1 cellular context compared by ENCODE assay signal in the genomic region with DNA sequence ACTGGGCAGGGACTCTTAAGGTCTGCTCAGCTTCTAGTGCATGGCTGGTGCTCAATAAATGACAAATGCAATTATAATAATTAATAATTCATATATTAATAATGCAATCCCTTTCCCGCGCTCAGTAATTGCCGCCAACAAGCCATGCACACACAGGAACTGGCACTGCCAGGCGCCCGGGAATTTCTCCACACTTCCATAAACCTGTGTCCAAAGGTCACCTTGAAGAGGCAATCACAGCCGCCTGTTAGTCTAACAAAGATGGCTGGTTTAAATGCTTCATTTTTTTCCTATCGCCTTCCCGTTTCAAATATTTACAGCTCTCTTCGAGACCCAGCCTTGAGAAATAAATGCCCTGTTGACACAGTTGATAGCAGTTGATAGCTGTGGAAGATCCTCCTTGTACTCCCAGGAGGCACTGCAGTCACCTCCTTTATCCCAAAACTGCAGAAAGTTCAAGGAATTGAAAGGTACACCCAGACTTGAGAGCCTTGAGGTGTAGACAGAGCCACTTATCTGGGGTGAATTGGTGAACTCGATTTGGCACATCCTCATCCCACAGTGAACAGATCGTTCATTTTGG.
TF ChIP-seq lines count a peak whose summit lies in the region.

No MANE protein-coding gene starts in this region.

TF ChIP-seq in HepG2, 621 proteins besides CTCF, POLR2A, EP300 and RAD21 (continued from another document and continues in another):
- TF ChIP-seq, protein P1, sequence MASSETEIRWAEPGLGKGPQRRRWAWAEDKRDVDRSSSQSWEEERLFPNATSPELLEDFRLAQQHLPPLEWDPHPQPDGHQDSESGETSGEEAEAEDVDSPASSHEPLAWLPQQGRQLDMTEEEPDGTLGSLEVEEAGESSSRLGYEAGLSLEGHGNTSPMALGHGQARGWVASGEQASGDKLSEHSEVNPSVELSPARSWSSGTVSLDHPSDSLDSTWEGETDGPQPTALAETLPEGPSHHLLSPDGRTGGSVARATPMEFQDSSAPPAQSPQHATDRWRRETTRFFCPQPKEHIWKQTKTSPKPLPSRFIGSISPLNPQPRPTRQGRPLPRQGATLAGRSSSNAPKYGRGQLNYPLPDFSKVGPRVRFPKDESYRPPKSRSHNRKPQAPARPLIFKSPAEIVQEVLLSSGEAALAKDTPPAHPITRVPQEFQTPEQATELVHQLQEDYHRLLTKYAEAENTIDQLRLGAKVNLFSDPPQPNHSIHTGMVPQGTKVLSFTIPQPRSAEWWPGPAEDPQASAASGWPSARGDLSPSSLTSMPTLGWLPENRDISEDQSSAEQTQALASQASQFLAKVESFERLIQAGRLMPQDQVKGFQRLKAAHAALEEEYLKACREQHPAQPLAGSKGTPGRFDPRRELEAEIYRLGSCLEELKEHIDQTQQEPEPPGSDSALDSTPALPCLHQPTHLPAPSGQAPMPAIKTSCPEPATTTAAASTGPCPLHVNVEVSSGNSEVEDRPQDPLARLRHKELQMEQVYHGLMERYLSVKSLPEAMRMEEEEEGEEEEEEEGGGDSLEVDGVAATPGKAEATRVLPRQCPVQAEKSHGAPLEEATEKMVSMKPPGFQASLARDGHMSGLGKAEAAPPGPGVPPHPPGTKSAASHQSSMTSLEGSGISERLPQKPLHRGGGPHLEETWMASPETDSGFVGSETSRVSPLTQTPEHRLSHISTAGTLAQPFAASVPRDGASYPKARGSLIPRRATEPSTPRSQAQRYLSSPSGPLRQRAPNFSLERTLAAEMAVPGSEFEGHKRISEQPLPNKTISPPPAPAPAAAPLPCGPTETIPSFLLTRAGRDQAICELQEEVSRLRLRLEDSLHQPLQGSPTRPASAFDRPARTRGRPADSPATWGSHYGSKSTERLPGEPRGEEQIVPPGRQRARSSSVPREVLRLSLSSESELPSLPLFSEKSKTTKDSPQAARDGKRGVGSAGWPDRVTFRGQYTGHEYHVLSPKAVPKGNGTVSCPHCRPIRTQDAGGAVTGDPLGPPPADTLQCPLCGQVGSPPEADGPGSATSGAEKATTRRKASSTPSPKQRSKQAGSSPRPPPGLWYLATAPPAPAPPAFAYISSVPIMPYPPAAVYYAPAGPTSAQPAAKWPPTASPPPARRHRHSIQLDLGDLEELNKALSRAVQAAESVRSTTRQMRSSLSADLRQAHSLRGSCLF (CRISPR knock-in tag; IDR thresholded peaks at IDR 0.05; ENCODE audit: borderline replicate concordance), result no peak
- TF ChIP-seq NBN (conservative IDR thresholded peaks at IDR 0.05) (no peak), POLR2AphosphoS2 (IDR thresholded peaks at IDR 0.05; ENCODE audit: low read depth, low read length) (no peak), ZNF543 (CRISPR knock-in tag; IDR thresholded peaks at IDR 0.05) (no peak), ZNF30 (CRISPR knock-in tag; IDR thresholded peaks at IDR 0.05) (no peak), NFIC (IDR thresholded peaks at IDR 0.05; ENCODE audit: low read length) (no peak), CHD2 (IDR thresholded peaks at IDR 0.05; ENCODE audit: low read depth, low read length) (no peak), PREB (CRISPR knock-in tag; IDR thresholded peaks at IDR 0.05) (no peak), ZNF343 (CRISPR knock-in tag; IDR thresholded peaks at IDR 0.05) (no peak), REST (IDR thresholded peaks at IDR 0.05; ENCODE audit: borderline replicate concordance in 1 of 2, low read depth in 1 of 2, low read length in 2 of 2) (no peak), ZNF121 (CRISPR knock-in tag; IDR thresholded peaks at IDR 0.05) (no peak), XRCC5 (optimal IDR thresholded peaks at IDR 0.05; ENCODE audit: low read length) (no peak), ZNF431 (CRISPR knock-in tag; IDR thresholded peaks at IDR 0.05; ENCODE audit: borderline replicate concordance, low read depth) (no peak), CHD4 (IDR thresholded peaks at IDR 0.05; ENCODE audit: borderline replicate concordance, low read length) (no peak), E2F5 (CRISPR knock-in tag; conservative IDR thresholded peaks at IDR 0.05) (no peak), ZNF251 (CRISPR knock-in tag; IDR thresholded peaks at IDR 0.05) (no peak), ZNF33A (CRISPR knock-in tag; IDR thresholded peaks at IDR 0.05; ENCODE audit: borderline replicate concordance) (no peak), EEA1 (CRISPR knock-in tag; IDR thresholded peaks at IDR 0.05; ENCODE audit: borderline replicate concordance) (no peak)
- TF ChIP-seq, protein P2, sequence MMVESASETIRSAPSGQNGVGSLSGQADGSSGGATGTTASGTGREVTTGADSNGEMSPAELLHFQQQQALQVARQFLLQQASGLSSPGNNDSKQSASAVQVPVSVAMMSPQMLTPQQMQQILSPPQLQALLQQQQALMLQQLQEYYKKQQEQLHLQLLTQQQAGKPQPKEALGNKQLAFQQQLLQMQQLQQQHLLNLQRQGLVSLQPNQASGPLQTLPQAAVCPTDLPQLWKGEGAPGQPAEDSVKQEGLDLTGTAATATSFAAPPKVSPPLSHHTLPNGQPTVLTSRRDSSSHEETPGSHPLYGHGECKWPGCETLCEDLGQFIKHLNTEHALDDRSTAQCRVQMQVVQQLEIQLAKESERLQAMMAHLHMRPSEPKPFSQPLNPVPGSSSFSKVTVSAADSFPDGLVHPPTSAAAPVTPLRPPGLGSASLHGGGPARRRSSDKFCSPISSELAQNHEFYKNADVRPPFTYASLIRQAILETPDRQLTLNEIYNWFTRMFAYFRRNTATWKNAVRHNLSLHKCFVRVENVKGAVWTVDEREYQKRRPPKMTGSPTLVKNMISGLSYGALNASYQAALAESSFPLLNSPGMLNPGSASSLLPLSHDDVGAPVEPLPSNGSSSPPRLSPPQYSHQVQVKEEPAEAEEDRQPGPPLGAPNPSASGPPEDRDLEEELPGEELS (CRISPR knock-in tag; IDR thresholded peaks at IDR 0.05), result no peak
- TF ChIP-seq, protein P3, sequence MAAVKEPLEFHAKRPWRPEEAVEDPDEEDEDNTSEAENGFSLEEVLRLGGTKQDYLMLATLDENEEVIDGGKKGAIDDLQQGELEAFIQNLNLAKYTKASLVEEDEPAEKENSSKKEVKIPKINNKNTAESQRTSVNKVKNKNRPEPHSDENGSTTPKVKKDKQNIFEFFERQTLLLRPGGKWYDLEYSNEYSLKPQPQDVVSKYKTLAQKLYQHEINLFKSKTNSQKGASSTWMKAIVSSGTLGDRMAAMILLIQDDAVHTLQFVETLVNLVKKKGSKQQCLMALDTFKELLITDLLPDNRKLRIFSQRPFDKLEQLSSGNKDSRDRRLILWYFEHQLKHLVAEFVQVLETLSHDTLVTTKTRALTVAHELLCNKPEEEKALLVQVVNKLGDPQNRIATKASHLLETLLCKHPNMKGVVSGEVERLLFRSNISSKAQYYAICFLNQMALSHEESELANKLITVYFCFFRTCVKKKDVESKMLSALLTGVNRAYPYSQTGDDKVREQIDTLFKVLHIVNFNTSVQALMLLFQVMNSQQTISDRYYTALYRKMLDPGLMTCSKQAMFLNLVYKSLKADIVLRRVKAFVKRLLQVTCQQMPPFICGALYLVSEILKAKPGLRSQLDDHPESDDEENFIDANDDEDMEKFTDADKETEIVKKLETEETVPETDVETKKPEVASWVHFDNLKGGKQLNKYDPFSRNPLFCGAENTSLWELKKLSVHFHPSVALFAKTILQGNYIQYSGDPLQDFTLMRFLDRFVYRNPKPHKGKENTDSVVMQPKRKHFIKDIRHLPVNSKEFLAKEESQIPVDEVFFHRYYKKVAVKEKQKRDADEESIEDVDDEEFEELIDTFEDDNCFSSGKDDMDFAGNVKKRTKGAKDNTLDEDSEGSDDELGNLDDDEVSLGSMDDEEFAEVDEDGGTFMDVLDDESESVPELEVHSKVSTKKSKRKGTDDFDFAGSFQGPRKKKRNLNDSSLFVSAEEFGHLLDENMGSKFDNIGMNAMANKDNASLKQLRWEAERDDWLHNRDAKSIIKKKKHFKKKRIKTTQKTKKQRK (IDR thresholded peaks at IDR 0.05; ENCODE audit: low read length), result no peak
- TF ChIP-seq, protein P4, sequence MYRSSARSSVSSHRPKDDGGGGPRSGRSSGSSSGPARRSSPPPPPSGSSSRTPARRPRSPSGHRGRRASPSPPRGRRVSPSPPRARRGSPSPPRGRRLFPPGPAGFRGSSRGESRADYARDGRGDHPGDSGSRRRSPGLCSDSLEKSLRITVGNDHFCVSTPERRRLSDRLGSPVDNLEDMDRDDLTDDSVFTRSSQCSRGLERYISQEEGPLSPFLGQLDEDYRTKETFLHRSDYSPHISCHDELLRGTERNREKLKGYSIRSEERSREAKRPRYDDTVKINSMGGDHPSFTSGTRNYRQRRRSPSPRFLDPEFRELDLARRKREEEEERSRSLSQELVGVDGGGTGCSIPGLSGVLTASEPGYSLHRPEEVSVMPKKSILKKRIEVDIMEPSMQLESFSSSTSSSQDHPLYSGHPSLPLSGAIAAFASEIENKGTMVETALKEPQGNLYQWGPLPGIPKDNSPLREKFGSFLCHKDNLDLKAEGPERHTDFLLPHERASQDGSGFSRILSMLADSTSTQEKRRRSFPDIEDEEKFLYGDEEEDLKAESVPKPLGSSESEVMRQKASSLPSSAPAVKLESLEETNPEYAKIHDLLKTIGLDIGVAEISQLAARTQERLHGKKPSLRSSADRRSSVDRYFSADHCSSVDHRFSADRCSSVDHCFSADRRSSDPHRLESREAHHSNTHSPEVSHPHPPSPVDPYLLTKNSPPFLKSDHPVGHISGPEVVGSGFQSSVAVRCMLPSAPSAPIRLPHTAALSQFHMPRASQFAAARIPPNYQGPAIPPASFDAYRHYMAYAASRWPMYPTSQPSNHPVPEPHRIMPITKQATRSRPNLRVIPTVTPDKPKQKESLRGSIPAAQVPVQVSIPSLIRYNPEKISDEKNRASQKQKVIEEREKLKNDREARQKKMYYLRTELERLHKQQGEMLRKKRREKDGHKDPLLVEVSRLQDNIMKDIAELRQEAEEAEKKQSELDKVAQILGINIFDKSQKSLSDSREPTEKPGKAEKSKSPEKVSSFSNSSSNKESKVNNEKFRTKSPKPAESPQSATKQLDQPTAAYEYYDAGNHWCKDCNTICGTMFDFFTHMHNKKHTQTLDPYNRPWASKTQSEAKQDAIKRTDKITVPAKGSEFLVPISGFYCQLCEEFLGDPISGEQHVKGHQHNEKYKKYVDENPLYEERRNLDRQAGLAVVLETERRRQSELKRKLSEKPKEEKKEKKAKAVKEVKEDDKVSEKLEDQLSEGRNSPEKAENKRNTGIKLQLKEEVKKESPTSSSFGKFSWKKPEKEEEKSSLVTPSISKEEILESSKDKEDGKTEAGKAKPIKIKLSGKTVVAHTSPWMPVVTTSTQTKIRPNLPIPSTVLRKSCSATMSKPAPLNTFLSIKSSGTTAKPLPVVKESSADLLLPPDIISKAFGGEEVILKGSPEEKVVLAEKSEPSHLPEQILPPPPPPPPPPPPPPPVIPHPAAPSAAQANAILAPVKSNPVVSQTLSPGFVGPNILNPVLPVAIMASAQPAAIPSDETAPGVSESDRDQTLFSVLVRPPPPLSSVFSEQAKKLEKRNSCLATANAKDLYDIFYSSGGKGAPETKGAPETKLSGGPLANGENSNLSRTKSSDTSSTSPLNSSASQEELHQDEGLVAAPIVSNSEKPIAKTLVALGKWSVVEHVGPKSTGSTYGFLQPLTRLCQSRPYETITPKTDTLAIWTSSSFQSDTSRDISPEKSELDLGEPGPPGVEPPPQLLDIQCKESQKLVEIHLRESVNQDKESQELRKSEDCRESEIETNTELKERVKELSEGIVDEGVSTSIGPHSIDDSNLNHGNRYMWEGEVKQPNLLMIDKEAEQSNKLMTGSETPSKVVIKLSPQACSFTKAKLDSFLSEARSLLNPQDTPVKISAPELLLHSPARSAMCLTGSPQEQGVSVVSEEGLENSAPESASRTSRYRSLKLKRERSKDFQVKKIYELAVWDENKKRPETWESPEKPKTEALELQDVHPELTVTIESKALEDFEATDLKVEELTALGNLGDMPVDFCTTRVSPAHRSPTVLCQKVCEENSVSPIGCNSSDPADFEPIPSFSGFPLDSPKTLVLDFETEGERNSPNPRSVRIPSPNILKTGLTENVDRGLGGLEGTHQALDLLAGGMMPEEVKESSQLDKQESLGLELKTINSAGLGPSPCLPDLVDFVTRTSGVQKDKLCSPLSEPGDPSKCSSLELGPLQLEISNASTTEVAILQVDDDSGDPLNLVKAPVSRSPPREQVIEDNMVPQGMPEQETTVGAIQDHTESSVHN (CRISPR knock-in tag; IDR thresholded peaks at IDR 0.05), result no peak
- TF ChIP-seq, protein P5, sequence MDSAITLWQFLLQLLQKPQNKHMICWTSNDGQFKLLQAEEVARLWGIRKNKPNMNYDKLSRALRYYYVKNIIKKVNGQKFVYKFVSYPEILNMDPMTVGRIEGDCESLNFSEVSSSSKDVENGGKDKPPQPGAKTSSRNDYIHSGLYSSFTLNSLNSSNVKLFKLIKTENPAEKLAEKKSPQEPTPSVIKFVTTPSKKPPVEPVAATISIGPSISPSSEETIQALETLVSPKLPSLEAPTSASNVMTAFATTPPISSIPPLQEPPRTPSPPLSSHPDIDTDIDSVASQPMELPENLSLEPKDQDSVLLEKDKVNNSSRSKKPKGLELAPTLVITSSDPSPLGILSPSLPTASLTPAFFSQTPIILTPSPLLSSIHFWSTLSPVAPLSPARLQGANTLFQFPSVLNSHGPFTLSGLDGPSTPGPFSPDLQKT (CRISPR knock-in tag; IDR thresholded peaks at IDR 0.05; ENCODE audit: borderline replicate concordance), result no peak
